Comparison of ENCODE assay signal across 8 cellular contexts in genomic region chr7:41732279-41733062, GRCh38. TPM values are rescaled to one million over a fixed set of nuclear protein-coding genes. Genes with fewer than 3 reads are reported as not detected.
DNase-seq lines count a peak whose midpoint lies in the region; ATAC-seq, FAIRE-seq and TF ChIP-seq lines count a peak whose summit lies in the region.

No MANE protein-coding gene starts in this region.

- H3K4me3 Mint-ChIP-seq in HFFc6 = no peak overlapping the region

- TF ChIP-seq CTCF in GM12872 (IDR thresholded peaks at IDR 0.05; ENCODE audit: insufficient read depth, low read depth, low read length) (0 out of 3 replicates have a peak, but pooled peaks have one; percentile 4), HFFc6 (IDR thresholded peaks at IDR 0.05) (peak; percentile 81), RWPE2 (IDR thresholded peaks at IDR 0.05; ENCODE audit: poor library complexity, severe bottlenecking) (peak; percentile 79), kidney (IDR thresholded peaks at IDR 0.05; ENCODE audit: borderline replicate concordance, extremely low read depth, insufficient read depth) (peak; percentile 9), WERI-Rb-1 (IDR thresholded peaks at IDR 0.05; ENCODE audit: low read depth, low read length) (no peak)

- intact Hi-C loops in kidney (cut with DNase I) = no loop called here

- ATAC-seq in RWPE2 (ENCODE audit: low read depth) = no peak
- ATAC-seq in HG03095 (IDR thresholded peaks at IDR 0.05; ENCODE audit: unreplicated experiment) = no peak
- ATAC-seq in GM21723 (IDR thresholded peaks at IDR 0.05; ENCODE audit: unreplicated experiment) = no peak

- H3K27ac Mint-ChIP-seq in HFFc6 = peak overlapping the region; percentile 11

- H3K36me3 Mint-ChIP-seq in HFFc6 (ENCODE audit: low read depth) = peaks cover 4% of the 10 kb centered on the region; the same call in 1 of the 2 replicates

- H3K9ac ChIP-seq in kidney (ENCODE audit: low read length in 2 of 2) = no peak overlapping the region

- no peaks in the 10 kb centered on the region; the same call in 1 of the 2 replicates for H3K27me3 Mint-ChIP-seq in HFFc6 (ENCODE audit: insufficient read depth)

- H3K27ac ChIP-seq in RWPE2 (ENCODE audit: poor library complexity, severe bottlenecking) = no peak overlapping the region
- no peak overlapping the region for H3K27ac ChIP-seq in kidney (ENCODE audit: low read depth in 2 of 2, low read length in 2 of 2)
- no peak overlapping the region for H3K27ac ChIP-seq in WERI-Rb-1

- no peak overlapping the region for H3K4me3 ChIP-seq in RWPE2 (ENCODE audit: severe bottlenecking)
- no peak overlapping the region for H3K4me3 ChIP-seq in kidney (ENCODE audit: low read length in 2 of 2)
- H3K4me3 ChIP-seq in WERI-Rb-1 (ENCODE audit: low read depth, low read length) = no peak overlapping the region

- no peaks in the 10 kb centered on the region for H3K27me3 ChIP-seq in RWPE2 (ENCODE audit: insufficient read depth, poor library complexity, severe bottlenecking)
- peaks cover 41% of the 10 kb centered on the region for H3K27me3 ChIP-seq in WERI-Rb-1 (ENCODE audit: insufficient read depth, low read depth, severe bottlenecking)

- no peaks in the 10 kb centered on the region for H3K9me3 Mint-ChIP-seq in HFFc6

- peaks cover 33% of the 10 kb centered on the region for H3K4me1 Mint-ChIP-seq in HFFc6 (ENCODE audit: low read depth)

- no peak for DNase-seq in HFFc6
- no peak for DNase-seq in RWPE2 (ENCODE audit: low spot score)
- no peak for DNase-seq in kidney
- no peak for DNase-seq in ureter (ENCODE audit: low spot score)
- DNase-seq in WERI-Rb-1 = no peak

- H3K4me1 ChIP-seq in RWPE2 (ENCODE audit: insufficient read depth, poor library complexity, severe bottlenecking) (no peaks in the 10 kb centered on the region), kidney (ENCODE audit: control insufficient read depth in 1 of 2, insufficient read depth in 1 of 2, low read depth in 1 of 2, low read length in 2 of 2) (no peaks in the 10 kb centered on the region)

- H3K9me3 ChIP-seq in RWPE2 (ENCODE audit: severe bottlenecking) = no peaks in the 10 kb centered on the region
- H3K9me3 ChIP-seq in kidney (ENCODE audit: control insufficient read depth in 1 of 2, low read length in 2 of 2) = no peaks in the 10 kb centered on the region
- no peaks in the 10 kb centered on the region for H3K9me3 ChIP-seq in WERI-Rb-1 (ENCODE audit: severe bottlenecking)

- no peaks in the 10 kb centered on the region for H3K36me3 ChIP-seq in RWPE2 (ENCODE audit: low read depth)
- no peaks in the 10 kb centered on the region for H3K36me3 ChIP-seq in kidney (ENCODE audit: control insufficient read depth in 1 of 2, insufficient read depth in 2 of 2, low read length in 2 of 2)
- H3K36me3 ChIP-seq in WERI-Rb-1 = no peaks in the 10 kb centered on the region

- peak; percentile 33 for FAIRE-seq in kidney (lab: Jason Lieb, UNC)

RNA-seq across cellular contexts. Expression of gene INHBA, which starts 29.6 kb away (rescaled TPM):
- 10 to 100 TPM; 18.1 to 29.9 (median 20.2) TPM for total RNA-seq in HFFc6 (2021; fragmentation: NEBNext Ultra II Directional; extraction: Animal tissue kit (Norgen Biotek cat#: 25700))
- total RNA-seq in kidney (5.9 TPM), ureter (2.9 TPM)
- 0.49 TPM for polyA plus RNA-seq in kidney (ENCODE audit: insufficient read depth, low read depth, low replicate concordance)
